Comparison of ENCODE assay signal across 1 cellular context in the genomic region with DNA sequence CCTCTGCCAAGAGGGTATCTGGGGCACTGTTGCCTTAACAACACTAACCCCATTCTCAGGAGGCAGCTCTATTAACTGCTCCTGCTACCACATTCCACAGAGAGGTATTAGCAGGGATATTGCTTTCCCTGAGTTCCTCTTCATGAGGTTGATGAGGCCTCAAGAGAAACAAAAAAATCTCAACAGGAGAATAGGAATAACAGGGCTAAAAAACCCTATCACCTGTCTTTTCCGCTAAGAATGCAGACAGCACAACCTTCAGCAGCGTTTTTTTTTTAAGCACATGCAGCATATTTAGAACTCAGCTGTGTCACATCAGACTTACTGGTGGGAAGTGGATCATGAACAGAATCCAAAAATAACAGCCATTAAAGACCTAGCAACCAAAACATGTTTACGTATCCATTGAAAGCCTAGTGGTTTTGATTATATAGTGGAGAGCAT.
TF ChIP-seq lines count a peak whose summit lies in the region.

No MANE protein-coding gene starts in this region.

TF ChIP-seq in GM23338, 12 proteins besides CTCF, POLR2A, EP300 and RAD21 (continued from another document):
- TF ChIP-seq, protein P1, sequence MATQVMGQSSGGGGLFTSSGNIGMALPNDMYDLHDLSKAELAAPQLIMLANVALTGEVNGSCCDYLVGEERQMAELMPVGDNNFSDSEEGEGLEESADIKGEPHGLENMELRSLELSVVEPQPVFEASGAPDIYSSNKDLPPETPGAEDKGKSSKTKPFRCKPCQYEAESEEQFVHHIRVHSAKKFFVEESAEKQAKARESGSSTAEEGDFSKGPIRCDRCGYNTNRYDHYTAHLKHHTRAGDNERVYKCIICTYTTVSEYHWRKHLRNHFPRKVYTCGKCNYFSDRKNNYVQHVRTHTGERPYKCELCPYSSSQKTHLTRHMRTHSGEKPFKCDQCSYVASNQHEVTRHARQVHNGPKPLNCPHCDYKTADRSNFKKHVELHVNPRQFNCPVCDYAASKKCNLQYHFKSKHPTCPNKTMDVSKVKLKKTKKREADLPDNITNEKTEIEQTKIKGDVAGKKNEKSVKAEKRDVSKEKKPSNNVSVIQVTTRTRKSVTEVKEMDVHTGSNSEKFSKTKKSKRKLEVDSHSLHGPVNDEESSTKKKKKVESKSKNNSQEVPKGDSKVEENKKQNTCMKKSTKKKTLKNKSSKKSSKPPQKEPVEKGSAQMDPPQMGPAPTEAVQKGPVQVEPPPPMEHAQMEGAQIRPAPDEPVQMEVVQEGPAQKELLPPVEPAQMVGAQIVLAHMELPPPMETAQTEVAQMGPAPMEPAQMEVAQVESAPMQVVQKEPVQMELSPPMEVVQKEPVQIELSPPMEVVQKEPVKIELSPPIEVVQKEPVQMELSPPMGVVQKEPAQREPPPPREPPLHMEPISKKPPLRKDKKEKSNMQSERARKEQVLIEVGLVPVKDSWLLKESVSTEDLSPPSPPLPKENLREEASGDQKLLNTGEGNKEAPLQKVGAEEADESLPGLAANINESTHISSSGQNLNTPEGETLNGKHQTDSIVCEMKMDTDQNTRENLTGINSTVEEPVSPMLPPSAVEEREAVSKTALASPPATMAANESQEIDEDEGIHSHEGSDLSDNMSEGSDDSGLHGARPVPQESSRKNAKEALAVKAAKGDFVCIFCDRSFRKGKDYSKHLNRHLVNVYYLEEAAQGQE (IDR thresholded peaks at IDR 0.05; ENCODE audit: unreplicated experiment): no peak
- no peak for TF ChIP-seq ZNF114 (CRISPR knock-in tag; IDR thresholded peaks at IDR 0.05)
- TF ChIP-seq STAT1 (IDR thresholded peaks at IDR 0.05; ENCODE audit: unreplicated experiment): no peak
- TF ChIP-seq EZH2 (IDR thresholded peaks at IDR 0.05; ENCODE audit: low read depth, unreplicated experiment): no peak
- no peak for TF ChIP-seq ZNF331 (CRISPR knock-in tag; IDR thresholded peaks at IDR 0.05; ENCODE audit: low read depth)
- no peak for TF ChIP-seq JUNB (IDR thresholded peaks at IDR 0.05; ENCODE audit: unreplicated experiment)
